1 cellular context compared by ENCODE assay signal in the genomic region with DNA sequence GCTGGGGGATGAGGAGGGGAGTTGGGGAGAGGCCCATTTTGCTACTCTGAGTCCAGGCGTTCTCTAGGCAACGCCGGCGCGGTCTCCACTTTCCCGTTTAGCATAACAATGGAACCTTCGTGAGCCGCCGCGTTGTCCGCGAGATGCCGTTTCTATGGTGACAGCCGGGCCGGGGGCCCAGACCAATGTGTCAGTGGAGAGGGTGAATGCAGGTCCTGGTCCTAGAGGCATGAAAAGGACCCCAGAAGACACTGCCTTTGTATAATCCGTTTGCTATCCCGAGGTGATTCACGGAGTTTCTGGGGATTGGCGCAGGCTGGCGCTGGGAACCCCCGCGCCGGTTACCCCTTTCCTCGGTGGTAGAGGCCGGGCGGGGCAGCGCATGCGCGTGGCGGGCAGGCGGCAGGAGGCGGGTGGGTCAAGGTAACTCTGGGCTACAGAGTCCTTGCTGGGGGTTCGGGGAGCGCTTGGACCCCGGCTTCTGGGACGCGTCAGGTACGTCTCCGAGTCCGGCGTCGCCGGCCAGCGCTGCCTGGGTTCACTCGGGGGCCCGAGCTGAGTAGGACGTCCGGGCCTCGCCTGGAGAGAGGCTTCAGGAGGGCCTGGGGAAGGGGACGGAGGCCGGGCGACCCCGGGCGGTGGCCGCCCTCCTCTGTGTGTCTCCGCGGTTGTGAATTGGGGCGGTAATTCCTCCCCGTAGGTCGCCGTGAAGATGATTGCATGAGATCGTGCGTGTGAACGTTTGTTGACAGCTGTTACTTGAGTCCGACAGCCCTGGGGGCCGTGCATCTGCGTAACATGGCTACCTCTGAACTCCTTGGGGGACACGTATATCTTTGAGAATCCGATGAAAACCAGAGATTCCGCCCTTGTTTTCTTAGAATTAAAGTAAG.
TF ChIP-seq lines count a peak whose summit lies in the region.

A gene (plus strand): TSS at position 383 of the 893 bp plus-strand sequence. CDS start 11,417 bp downstream, outside the sequence.
A gene (minus strand): TSS at position 137 of the 893 bp plus-strand sequence. CDS start 6,224 bp downstream, outside the sequence.

TF ChIP-seq in HCT116, 20 proteins besides CTCF, POLR2A, EP300 and RAD21 (continued from another document):
- no peak for TF ChIP-seq ELF1 (IDR thresholded peaks at IDR 0.05; ENCODE audit: borderline replicate concordance, low read depth)
- peak; percentile 73 for TF ChIP-seq POLR2AphosphoS5 (IDR thresholded peaks at IDR 0.05; ENCODE audit: low read depth, low read length)
- peak; percentile 28 for TF ChIP-seq YY1 (IDR thresholded peaks at IDR 0.05; ENCODE audit: extremely low read depth, insufficient replicate concordance, low read depth, low read length)
- no peak for TF ChIP-seq EZH2 (IDR thresholded peaks at IDR 0.05)
- TF ChIP-seq ZFX (IDR thresholded peaks at IDR 0.05) = peak; percentile 67
- TF ChIP-seq, protein P1, sequence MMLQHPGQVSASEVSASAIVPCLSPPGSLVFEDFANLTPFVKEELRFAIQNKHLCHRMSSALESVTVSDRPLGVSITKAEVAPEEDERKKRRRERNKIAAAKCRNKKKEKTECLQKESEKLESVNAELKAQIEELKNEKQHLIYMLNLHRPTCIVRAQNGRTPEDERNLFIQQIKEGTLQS (IDR thresholded peaks at IDR 0.05) = no peak
- TF ChIP-seq ZNF274 (IDR thresholded peaks at IDR 0.05; ENCODE audit: low read depth, low read length) = no peak
- TF ChIP-seq CBX3 (IDR thresholded peaks at IDR 0.05; ENCODE audit: low read depth) = no peak
- no peak for TF ChIP-seq SRF (IDR thresholded peaks at IDR 0.05; ENCODE audit: low read depth)
- TF ChIP-seq FOSL1 (IDR thresholded peaks at IDR 0.05; ENCODE audit: low read depth) = no peak
- TF ChIP-seq, protein P2, sequence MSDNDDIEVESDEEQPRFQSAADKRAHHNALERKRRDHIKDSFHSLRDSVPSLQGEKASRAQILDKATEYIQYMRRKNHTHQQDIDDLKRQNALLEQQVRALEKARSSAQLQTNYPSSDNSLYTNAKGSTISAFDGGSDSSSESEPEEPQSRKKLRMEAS (IDR thresholded peaks at IDR 0.05) = no peak; the same call in 1 of the 2 replicates
- peak; percentile 48; the same call in 1 of the 2 replicates for TF ChIP-seq JUND (IDR thresholded peaks at IDR 0.05)
- no peak for TF ChIP-seq CEBPB (IDR thresholded peaks at IDR 0.05; ENCODE audit: low read depth)
- no peak for TF ChIP-seq EZH2phosphoT487 (IDR thresholded peaks at IDR 0.05; ENCODE audit: borderline replicate concordance)
- TF ChIP-seq, protein P3, sequence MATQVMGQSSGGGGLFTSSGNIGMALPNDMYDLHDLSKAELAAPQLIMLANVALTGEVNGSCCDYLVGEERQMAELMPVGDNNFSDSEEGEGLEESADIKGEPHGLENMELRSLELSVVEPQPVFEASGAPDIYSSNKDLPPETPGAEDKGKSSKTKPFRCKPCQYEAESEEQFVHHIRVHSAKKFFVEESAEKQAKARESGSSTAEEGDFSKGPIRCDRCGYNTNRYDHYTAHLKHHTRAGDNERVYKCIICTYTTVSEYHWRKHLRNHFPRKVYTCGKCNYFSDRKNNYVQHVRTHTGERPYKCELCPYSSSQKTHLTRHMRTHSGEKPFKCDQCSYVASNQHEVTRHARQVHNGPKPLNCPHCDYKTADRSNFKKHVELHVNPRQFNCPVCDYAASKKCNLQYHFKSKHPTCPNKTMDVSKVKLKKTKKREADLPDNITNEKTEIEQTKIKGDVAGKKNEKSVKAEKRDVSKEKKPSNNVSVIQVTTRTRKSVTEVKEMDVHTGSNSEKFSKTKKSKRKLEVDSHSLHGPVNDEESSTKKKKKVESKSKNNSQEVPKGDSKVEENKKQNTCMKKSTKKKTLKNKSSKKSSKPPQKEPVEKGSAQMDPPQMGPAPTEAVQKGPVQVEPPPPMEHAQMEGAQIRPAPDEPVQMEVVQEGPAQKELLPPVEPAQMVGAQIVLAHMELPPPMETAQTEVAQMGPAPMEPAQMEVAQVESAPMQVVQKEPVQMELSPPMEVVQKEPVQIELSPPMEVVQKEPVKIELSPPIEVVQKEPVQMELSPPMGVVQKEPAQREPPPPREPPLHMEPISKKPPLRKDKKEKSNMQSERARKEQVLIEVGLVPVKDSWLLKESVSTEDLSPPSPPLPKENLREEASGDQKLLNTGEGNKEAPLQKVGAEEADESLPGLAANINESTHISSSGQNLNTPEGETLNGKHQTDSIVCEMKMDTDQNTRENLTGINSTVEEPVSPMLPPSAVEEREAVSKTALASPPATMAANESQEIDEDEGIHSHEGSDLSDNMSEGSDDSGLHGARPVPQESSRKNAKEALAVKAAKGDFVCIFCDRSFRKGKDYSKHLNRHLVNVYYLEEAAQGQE (IDR thresholded peaks at IDR 0.05; ENCODE audit: low read depth) = no peak
TF ChIP-seq in HCT116: peak in this region for 6.
